8 cellular contexts compared by ENCODE assay signal in genomic region chr14:34629657-34630529, GRCh38. TPM values are rescaled to one million over a fixed set of nuclear protein-coding genes. Genes with fewer than 3 reads are reported as not detected.
A peak's percentile ranks its signal among the peaks of the same experiment; 100 is the strongest.
DNase-seq lines count a peak whose midpoint lies in the region; ATAC-seq and TF ChIP-seq lines count a peak whose summit lies in the region.

Gene SNX6 (minus strand): TSS chr14:34630148. CDS start chr14:34630116, 32 bp downstream.

- H3K36me3 Mint-ChIP-seq in activated T-helper 2 cell treated with anti-CD3 and anti-CD28 coated beads, Interferon-gamma antibody, Interleukin-2, Interleukin-4, amounts not matched to agents 10 μg/mL and 5 μg/mL and 100 μg/mL, durations not matched to agents 14 hours and 24 hours and 36 hours (ENCODE audit: low read depth) = peaks cover 17% of the 10 kb centered on the region
- no peaks in the 10 kb centered on the region for H3K36me3 Mint-ChIP-seq in natural killer cell

- peaks cover 6% of the 10 kb centered on the region; the same call in 1 of the 2 replicates for H3K36me3 ChIP-seq in HUES64 (ENCODE audit: insufficient read depth, low read length)

- H3K27me3 ChIP-seq in HUES64 (ENCODE audit: insufficient read depth, low read length) = no peaks in the 10 kb centered on the region

- peak within 1 kb of the TSS; percentile 93 for H3K27ac Mint-ChIP-seq in activated T-helper 2 cell treated with anti-CD3 and anti-CD28 coated beads, Interferon-gamma antibody, Interleukin-2, Interleukin-4, amounts not matched to agents 10 μg/mL and 5 μg/mL and 100 μg/mL, durations not matched to agents 14 hours and 24 hours and 36 hours
- peak within 1 kb of the TSS; percentile 83 to 96 for H3K27ac Mint-ChIP-seq in natural killer cell

- DNase-seq in DMS53 (lab: John Stamatoyannopoulos, UW) = peak; percentile 84
- DNase-seq in RPMI7951 (ENCODE audit: low read depth) = peak; percentile 70
- DNase-seq in activated T-helper 2 cell treated with anti-CD3 and anti-CD28 coated beads, Interferon-gamma antibody, Interleukin-2, Interleukin-4, amounts not matched to agents 10 μg/mL and 5 μg/mL and 100 μg/mL, durations not matched to agents 14 hours and 24 hours and 36 hours (ENCODE audit: low spot score) = peak; percentile 78
- peak; percentile 65 for DNase-seq in fibroblast of peridontal ligament (ENCODE audit: extremely low read depth)
- DNase-seq in natural killer cell = peak; percentile 80
- peak; percentile 80 for DNase-seq in stimulated activated naive CD4-positive, alpha-beta T cell treated with Interleukin-2 at 50 U/mL for 16 hours (lab: John Stamatoyannopoulos, UW)

- H3K9me3 Mint-ChIP-seq in activated T-helper 2 cell treated with anti-CD3 and anti-CD28 coated beads, Interferon-gamma antibody, Interleukin-2, Interleukin-4, amounts not matched to agents 10 μg/mL and 5 μg/mL and 100 μg/mL, durations not matched to agents 14 hours and 24 hours and 36 hours = no peaks in the 10 kb centered on the region
- no peaks in the 10 kb centered on the region for H3K9me3 Mint-ChIP-seq in natural killer cell

- TF ChIP-seq CTCF in natural killer cell (IDR thresholded peaks at IDR 0.05) = no peak

- H3K27me3 Mint-ChIP-seq in activated T-helper 2 cell treated with anti-CD3 and anti-CD28 coated beads, Interferon-gamma antibody, Interleukin-2, Interleukin-4, amounts not matched to agents 10 μg/mL and 5 μg/mL and 100 μg/mL, durations not matched to agents 14 hours and 24 hours and 36 hours (ENCODE audit: low read depth) = peaks cover 10% of the 10 kb centered on the region
- H3K27me3 Mint-ChIP-seq in natural killer cell (ENCODE audit: low read depth in 2 of 2) = peaks cover 0 to 9% of the 10 kb centered on the region in 2 donors

- H3K9ac ChIP-seq in HUES64 (ENCODE audit: low read depth, low read length) = peak within 1 kb of the TSS; percentile 91

- intact Hi-C loops in activated T-helper 2 cell treated with anti-CD3 and anti-CD28 coated beads, Interferon-gamma antibody, Interleukin-2, Interleukin-4, amounts not matched to agents 10 μg/mL and 5 μg/mL and 100 μg/mL, durations not matched to agents 14 hours and 24 hours and 36 hours (cut with micrococcal nuclease) = loop anchor here (10.0 kb wide), 2 partner anchors 245 to 495 kb away; partner anchors contain the start of genes BAZ1A, PPP2R3C and PRORP
- intact Hi-C loops in natural killer cell (cut with micrococcal nuclease) = loop anchor here (5.0 kb wide), 2 partner anchors 93 to 242 kb away; partner anchors contain the start of gene EAPP

- peak within 1 kb of the TSS; percentile 32; the same call in 1 of the 2 replicates for H3K27ac ChIP-seq in HUES64 (ENCODE audit: low read depth, low read length)

- H3K4me1 ChIP-seq in HUES64 (ENCODE audit: insufficient read depth, low read length) = peaks cover 7% of the 10 kb centered on the region; the same call in 1 of the 2 replicates

- H3K4me3 Mint-ChIP-seq in activated T-helper 2 cell treated with anti-CD3 and anti-CD28 coated beads, Interferon-gamma antibody, Interleukin-2, Interleukin-4, amounts not matched to agents 10 μg/mL and 5 μg/mL and 100 μg/mL, durations not matched to agents 14 hours and 24 hours and 36 hours (ENCODE audit: low read depth) = peak within 1 kb of the TSS; percentile 95
- H3K4me3 Mint-ChIP-seq in natural killer cell = peak within 1 kb of the TSS; percentile 93

- WGBS in HUES64 = 4% methylated on average over 84 of the region's 84 CpGs

- H3K4me1 Mint-ChIP-seq in activated T-helper 2 cell treated with anti-CD3 and anti-CD28 coated beads, Interferon-gamma antibody, Interleukin-2, Interleukin-4, amounts not matched to agents 10 μg/mL and 5 μg/mL and 100 μg/mL, durations not matched to agents 14 hours and 24 hours and 36 hours (ENCODE audit: low read depth) = peaks cover 12% of the 10 kb centered on the region
- peaks cover 17 to 22% of the 10 kb centered on the region in 2 donors for H3K4me1 Mint-ChIP-seq in natural killer cell

- ATAC-seq in GM21447 (IDR thresholded peaks at IDR 0.05; ENCODE audit: unreplicated experiment) (peak; percentile 93), natural killer cell (peak; percentile 98 to 99 (median 99))

- H3K4me3 ChIP-seq in HUES64 (ENCODE audit: low read length) = peak within 1 kb of the TSS; percentile 96

- H3K9me3 ChIP-seq in HUES64 (ENCODE audit: insufficient read depth, low read depth, low read length) = no peaks in the 10 kb centered on the region

RNA-seq across cellular contexts. Expression of gene SNX6, which starts in this region (rescaled TPM):
- 64.3 TPM for polyA plus RNA-seq in HUES64 (2013, experiment 1 of 2)
- polyA plus RNA-seq in HUES64 (2013, experiment 2 of 2) = 72.5 TPM
- total RNA-seq in RPMI7951 (2014; rRNA removed; shearing (Covaris generic)) = 138 and 141 TPM in 2 replicates
- 66.6 and 67.0 TPM in 2 replicates for total RNA-seq in activated T-helper 2 cell treated with anti-CD3 and anti-CD28 coated beads, Interferon-gamma antibody, Interleukin-2, Interleukin-4, amounts not matched to agents 10 μg/mL and 5 μg/mL and 100 μg/mL, durations not matched to agents 14 hours and 24 hours and 36 hours
- 10 to 100 TPM; 62.6 to 77.7 (median 67.1) TPM for total RNA-seq in natural killer cell

Comparison
In these comparisons a context has a peak if more than half of its experiments do, and no peak if none do; other contexts are left out.
1. Peak in every context shown above with its lines: DNase-seq, ATAC-seq, H3K4me3 ChIP-seq and H3K27ac ChIP-seq.